In genomic region chr1:206649261-206649660, GRCh38 we compare ENCODE assay signal across 23 cellular contexts.
"Had no signal": no experiment of that assay in that cellular context is flagged by ENCODE, and none has a peak within 500 bp of the region (broad histone marks: within the 10 kb centered on the region; RNA-seq: fewer than 3 reads in every experiment).

No MANE protein-coding gene starts in this region.

- H3K4me3 ChIP-seq: left lung, pancreas, sigmoid colon, thoracic aorta, upper lobe of right lung had no signal

- H3K4me3 Mint-ChIP-seq: activated CD4-positive, alpha-beta memory T cell treated with anti-CD3 and anti-CD28 coated beads, Interleukin-2, amount 10 ng/mL, durations not matched to agents 7 days and 5 days; activated CD4-positive, alpha-beta T cell treated with anti-CD3 and anti-CD28 coated beads for 36 hours; activated CD8-positive, alpha-beta memory T cell treated with anti-CD3 and anti-CD28 coated beads, Interleukin-2, amount 10 ng/mL, durations not matched to agents 7 days and 5 days; activated naive CD8-positive, alpha-beta T cell treated with anti-CD3 and anti-CD28 coated beads for 36 hours; endodermal cell; natural killer cell; stimulated activated memory B cell treated with anti-CD40 and anti-IgM and Interleukin-4, amounts not matched to agents 10 μg/mL and 1 μg/mL and 100 μg/mL, for 72 hours; WTC11 had no signal

- H3K4me1 Mint-ChIP-seq: activated CD8-positive, alpha-beta memory T cell treated with anti-CD3 and anti-CD28 coated beads, Interleukin-2, amount 10 ng/mL, durations not matched to agents 7 days and 5 days; activated naive CD8-positive, alpha-beta T cell treated with anti-CD3 and anti-CD28 coated beads for 36 hours; endodermal cell; natural killer cell; stimulated activated memory B cell treated with anti-CD40 and anti-IgM and Interleukin-4, amounts not matched to agents 10 μg/mL and 1 μg/mL and 100 μg/mL, for 72 hours had no signal

- DNase-seq: activated CD4-positive, alpha-beta memory T cell treated with anti-CD3 and anti-CD28 coated beads, Interleukin-2, amount 10 ng/mL, durations not matched to agents 7 days and 5 days; activated CD4-positive, alpha-beta T cell treated with anti-CD3 and anti-CD28 coated beads for 36 hours; activated CD8-positive, alpha-beta memory T cell treated with anti-CD3 and anti-CD28 coated beads, Interleukin-2, amount 10 ng/mL, durations not matched to agents 7 days and 5 days; activated naive CD8-positive, alpha-beta T cell treated with anti-CD3 and anti-CD28 coated beads for 36 hours; amygdala; caudate nucleus; endodermal cell; foreskin fibroblast; hypothalamus; islet precursor cell; left lung; mesendoderm; natural killer cell; pancreas; sigmoid colon; stimulated activated CD4-positive, alpha-beta T cell treated with anti-CD3 and anti-CD28 coated beads, Interleukin-4, amount 100 ng/mL, for 24 hours; SW 1271; upper lobe of right lung had no signal

- H3K9me3 ChIP-seq: left lung, neutrophil, pancreas, sigmoid colon, thoracic aorta, upper lobe of right lung had no signal

- H3K27ac ChIP-seq: epithelial cell of prostate, neutrophil, pancreas, thoracic aorta, upper lobe of right lung had no signal

- H3K4me1 ChIP-seq: left lung, sigmoid colon, upper lobe of right lung had no signal

- H3K27me3 Mint-ChIP-seq: activated CD4-positive, alpha-beta memory T cell treated with anti-CD3 and anti-CD28 coated beads, Interleukin-2, amount 10 ng/mL, durations not matched to agents 7 days and 5 days; activated CD4-positive, alpha-beta T cell treated with anti-CD3 and anti-CD28 coated beads for 36 hours; activated CD8-positive, alpha-beta memory T cell treated with anti-CD3 and anti-CD28 coated beads, Interleukin-2, amount 10 ng/mL, durations not matched to agents 7 days and 5 days; activated naive CD8-positive, alpha-beta T cell treated with anti-CD3 and anti-CD28 coated beads for 36 hours; stimulated activated memory B cell treated with anti-CD40 and anti-IgM and Interleukin-4, amounts not matched to agents 10 μg/mL and 1 μg/mL and 100 μg/mL, for 72 hours had no signal

- H3K9me3 Mint-ChIP-seq: activated CD4-positive, alpha-beta memory T cell treated with anti-CD3 and anti-CD28 coated beads, Interleukin-2, amount 10 ng/mL, durations not matched to agents 7 days and 5 days; activated naive CD8-positive, alpha-beta T cell treated with anti-CD3 and anti-CD28 coated beads for 36 hours; endodermal cell; natural killer cell; stimulated activated memory B cell treated with anti-CD40 and anti-IgM and Interleukin-4, amounts not matched to agents 10 μg/mL and 1 μg/mL and 100 μg/mL, for 72 hours; WTC11 had no signal

- H3K27ac Mint-ChIP-seq: activated CD4-positive, alpha-beta memory T cell treated with anti-CD3 and anti-CD28 coated beads, Interleukin-2, amount 10 ng/mL, durations not matched to agents 7 days and 5 days; activated CD4-positive, alpha-beta T cell treated with anti-CD3 and anti-CD28 coated beads for 36 hours; activated CD8-positive, alpha-beta memory T cell treated with anti-CD3 and anti-CD28 coated beads, Interleukin-2, amount 10 ng/mL, durations not matched to agents 7 days and 5 days; activated naive CD8-positive, alpha-beta T cell treated with anti-CD3 and anti-CD28 coated beads for 36 hours; endodermal cell; natural killer cell; stimulated activated memory B cell treated with anti-CD40 and anti-IgM and Interleukin-4, amounts not matched to agents 10 μg/mL and 1 μg/mL and 100 μg/mL, for 72 hours; WTC11 had no signal

- H3K36me3 Mint-ChIP-seq: natural killer cell; stimulated activated memory B cell treated with anti-CD40 and anti-IgM and Interleukin-4, amounts not matched to agents 10 μg/mL and 1 μg/mL and 100 μg/mL, for 72 hours had no signal

- H3K27me3 ChIP-seq: left lung, neutrophil, pancreas, sigmoid colon, upper lobe of right lung had no signal

- H3K36me3 ChIP-seq: neutrophil, pancreas, thoracic aorta had no signal

- ATAC-seq: activated CD4-positive, alpha-beta T cell treated with anti-CD3 and anti-CD28 coated beads for 36 hours; activated CD8-positive, alpha-beta memory T cell treated with anti-CD3 and anti-CD28 coated beads, Interleukin-2, amount 10 ng/mL, durations not matched to agents 7 days and 5 days; left lung; natural killer cell; pancreas; stimulated activated memory B cell treated with anti-CD40 and anti-IgM and Interleukin-4, amounts not matched to agents 10 μg/mL and 1 μg/mL and 100 μg/mL, for 72 hours; upper lobe of right lung; WTC11 had no signal
